9 cellular contexts compared by ENCODE assay signal in the genomic region with DNA sequence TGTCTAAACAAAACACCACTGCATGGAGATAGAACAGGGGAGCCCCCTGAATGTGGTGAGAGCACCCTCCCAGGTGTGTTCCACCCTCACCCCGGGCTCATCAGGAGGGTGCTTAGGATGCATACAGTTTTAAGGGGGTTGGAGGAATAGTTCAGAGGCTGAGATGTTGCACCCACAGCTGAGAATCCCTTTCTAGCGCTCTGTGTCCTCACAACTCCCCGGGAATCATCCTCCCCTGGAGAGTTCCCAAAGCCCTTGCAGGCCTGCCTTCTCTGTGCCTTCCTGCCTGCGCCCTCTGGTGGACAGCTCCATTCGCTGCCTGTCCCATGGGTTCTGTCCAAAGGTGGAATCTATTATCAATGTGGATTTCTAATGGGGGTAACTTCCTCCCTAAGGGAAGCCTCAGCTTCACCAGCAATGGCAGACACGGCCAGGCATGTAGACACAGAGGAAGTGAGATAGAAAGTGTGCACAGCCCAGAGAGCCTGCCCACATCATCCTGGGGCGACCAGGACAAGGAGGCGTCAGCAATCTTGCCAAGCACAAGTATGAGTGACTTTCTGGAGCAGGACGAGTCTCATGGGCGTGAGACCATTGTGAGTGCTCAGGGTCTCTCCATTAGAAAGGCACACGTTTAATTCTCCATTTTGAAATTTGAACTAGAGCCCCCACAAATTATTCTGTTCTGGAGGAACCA. TPM values are rescaled to one million over a fixed set of nuclear protein-coding genes. Genes with fewer than 3 reads are reported as not detected.
DNase-seq lines count a peak whose midpoint lies in the region; ATAC-seq, FAIRE-seq and TF ChIP-seq lines count a peak whose summit lies in the region.
"Had no signal": no experiment of that assay in that cellular context is flagged by ENCODE, and none has a peak within 500 bp of the region (broad histone marks: within the 10 kb centered on the region; RNA-seq: fewer than 3 reads in every experiment).

No MANE protein-coding gene starts in this region.

- no peak overlapping the region for H3K18ac ChIP-seq in H1 (ENCODE audit: extremely low read depth, low read length)

- H4K20me1 ChIP-seq in DND-41 (ENCODE audit: insufficient read depth, low read length) (no peaks in the 10 kb centered on the region), H1 (replicated peaks in 1 of 2; ENCODE audit: control insufficient read depth in 1 of 2, insufficient read depth in 2 of 2, low read length in 2 of 2) (no peaks in the 10 kb centered on the region)

- 54% methylated on average over 11 of the region's 11 CpGs; no CpG with 5 or more reads in 1 of the 2 experiments for WGBS in H1 (ENCODE audit: extremely low coverage in 1 of 2, insufficient coverage in 1 of 2, insufficient read length in 1 of 2, insufficient replicate concordance in 2 of 2, low coverage in 1 of 2, low lambda C conversion rate in 2 of 2, missing lambda C conversion rate in 1 of 2), 2 experiments

- H4K8ac ChIP-seq in H1 (ENCODE audit: extremely low read depth, insufficient read depth, low read length), result 0 out of 2 replicates have a peak overlapping the region, but pooled peaks have one; percentile 8

- ATAC-seq in DND-41 (ENCODE audit: insufficient read depth, low read depth) (peak; percentile 94), HG03108 (IDR thresholded peaks at IDR 0.05; ENCODE audit: unreplicated experiment) (peak; percentile 59), HG02885 (IDR thresholded peaks at IDR 0.05; ENCODE audit: poor library complexity, unreplicated experiment) (no peak)

- H2AFZ ChIP-seq in DND-41 (ENCODE audit: low read depth, low read length), result no peak overlapping the region
- peak overlapping the region; percentile 94; the same call in 1 of the 2 replicates for H2AFZ ChIP-seq in H1 (ENCODE audit: low read length)

- peak; percentile 75 for FAIRE-seq in H1 (lab: Jason Lieb, UNC)
- FAIRE-seq: colon had no signal

- H2BK12ac ChIP-seq in H1 (ENCODE audit: low read depth, low read length), result no peak overlapping the region

- no peaks in the 10 kb centered on the region for H3K79me2 ChIP-seq in DND-41 (ENCODE audit: insufficient read depth, low read length)
- H3K79me2 ChIP-seq in H1 (ENCODE audit: control insufficient read depth in 1 of 2, insufficient read depth in 2 of 2, low read length in 2 of 2), result no peaks in the 10 kb centered on the region

- no peak overlapping the region for H3K14ac ChIP-seq in H1 (ENCODE audit: insufficient read length)

- TF ChIP-seq EP300 in H1 (IDR thresholded peaks at IDR 0.05; ENCODE audit: borderline replicate concordance in 1 of 2, low read depth in 2 of 2, low read length in 2 of 2), result no peak

- H3K36me3 ChIP-seq in DND-41 (ENCODE audit: insufficient read depth, low read length) (no peaks in the 10 kb centered on the region), H1 (ENCODE audit: control insufficient read depth in 2 of 4, insufficient read depth in 4 of 4, low read length in 3 of 4) (no peaks in the 10 kb centered on the region)

- no peak overlapping the region for H4K91ac ChIP-seq in H1 (replicated peaks; ENCODE audit: insufficient read length, low read length)

- POLR2A ChIA-PET in H1 (lab: Charles Lee; ENCODE audit: partially characterized antibody), result no interaction called here

- no peak overlapping the region for H3K4ac ChIP-seq in H1 (replicated peaks; ENCODE audit: insufficient read length, low read depth, low read length)

- H3K4me2 ChIP-seq in DND-41 (ENCODE audit: insufficient read depth, low read length), result no peak overlapping the region
- H3K4me2 ChIP-seq in H1 (ENCODE audit: insufficient read depth in 1 of 2, low read depth in 2 of 2, low read length in 2 of 2), result no peak overlapping the region

- H3K23ac ChIP-seq in H1 (ENCODE audit: insufficient read length), result no peak overlapping the region

- H3K27ac ChIP-seq in DND-41 (ENCODE audit: low read length) (no peak overlapping the region), H1 (ENCODE audit: low read depth, low read length) (no peak overlapping the region)

- DNase-seq in DND-41 (peak; percentile 71), NCI-H774 (lab: John Stamatoyannopoulos, UW) (peak; percentile 63), H1 (ENCODE audit: low read depth in 1 of 2, low spot score in 2 of 2) (peak; percentile 50 to 91), midbrain (lab: John Stamatoyannopoulos, UW) (peak; percentile 68)
- peak; percentile 86 for DNase-seq in activated CD8-positive, alpha-beta memory T cell treated with anti-CD3 and anti-CD28 coated beads for 24 hours
- peak; percentile 36 to 49 for DNase-seq in stimulated activated CD8-positive, alpha-beta memory T cell treated with anti-CD3 and anti-CD28 coated beads, Interleukin-4, amount 100 ng/mL, for 1 hour (ENCODE audit: low read depth in 2 of 2, low spot score in 1 of 2)

- H3K9ac ChIP-seq in DND-41 (ENCODE audit: low read depth, low read length), result no peak overlapping the region
- H3K9ac ChIP-seq in H1 (replicated peaks in 1 of 4; ENCODE audit: extremely low read depth in 1 of 4, low read depth in 3 of 4, low read length in 3 of 4), result no peak overlapping the region

- no peak overlapping the region for H2BK20ac ChIP-seq in H1 (ENCODE audit: low read length)

- no peaks in the 10 kb centered on the region for H3K23me2 ChIP-seq in H1 (ENCODE audit: low read depth, low read length)

- TF ChIP-seq POLR2A in H1 (IDR thresholded peaks at IDR 0.05; ENCODE audit: control extremely low read depth in 1 of 2, low read depth in 2 of 2, low read length in 2 of 2), result no peak

- H2BK5ac ChIP-seq in H1 (ENCODE audit: low read depth, low read length), result no peak overlapping the region

- H3K27me3 ChIP-seq in DND-41 (ENCODE audit: insufficient read depth, low read length, poor library complexity) (peaks cover 6% of the 10 kb centered on the region), H1 (replicated peaks in 1 of 4; ENCODE audit: control insufficient read depth in 3 of 4, extremely low read depth in 1 of 4, insufficient read depth in 3 of 4, low read length in 3 of 4) (peaks cover 0 to 1% (median 0%) of the 10 kb centered on the region in 4 experiments; a peak in 1 of 7 replicates)

- peak; percentile 95 for TF ChIP-seq CTCF in DND-41 (IDR thresholded peaks at IDR 0.05; ENCODE audit: borderline replicate concordance, extremely low read depth, low read length, poor library complexity, severe bottlenecking)
- peak; percentile 83 to 91 (median 90) for TF ChIP-seq CTCF in H1 (IDR thresholded peaks at IDR 0.05; ENCODE audit: control extremely low read depth in 1 of 3, insufficient read depth in 1 of 3, low read depth in 1 of 3, low read length in 3 of 3)

- H3K4me3 ChIP-seq in DND-41 (ENCODE audit: low read depth in 1 of 2, low read length in 2 of 2), result no peak overlapping the region
- no peak overlapping the region for H3K4me3 ChIP-seq in H1 (ENCODE audit: extremely low read depth in 1 of 4, insufficient read depth in 2 of 4, low read depth in 3 of 4, low read length in 4 of 4)

- H3K79me1 ChIP-seq in H1 (ENCODE audit: low read depth, low read length), result no peaks in the 10 kb centered on the region

- no peak overlapping the region for H2BK15ac ChIP-seq in H1 (ENCODE audit: low read length)

- no peaks in the 10 kb centered on the region for H3K9me3 ChIP-seq in DND-41 (ENCODE audit: insufficient read depth, low read length, severe bottlenecking)
- no peaks in the 10 kb centered on the region for H3K9me3 ChIP-seq in H1 (ENCODE audit: insufficient read depth in 2 of 2, low read depth in 1 of 2, low read length in 1 of 2)

- H3K56ac ChIP-seq in H1 (replicated peaks; ENCODE audit: insufficient read length, low read depth, low read length), result no peak overlapping the region

- TF ChIP-seq RAD21 in H1 (IDR thresholded peaks at IDR 0.05 in 1 of 2, conservative IDR thresholded peaks at IDR 0.05 in 1 of 2; ENCODE audit: low read depth in 2 of 2, low read length in 2 of 2), result peak; percentile 85 to 87

- no peak overlapping the region for H4K5ac ChIP-seq in H1 (ENCODE audit: insufficient read length, low read depth, low read length)

- no peak overlapping the region for H2BK120ac ChIP-seq in H1 (replicated peaks; ENCODE audit: low read depth, low read length)

- CTCF ChIA-PET in H1 (lab: Charles Lee; ENCODE audit: partially characterized antibody), result interaction anchor here (0.6 to 3.2 kb wide), 22 partner anchors 13 to 283 kb away, joined by 3 to 19 read pairs (median 4); a partner anchor contains a TSS

- no peaks in the 10 kb centered on the region for H3K4me1 ChIP-seq in DND-41 (ENCODE audit: insufficient read depth, low read length)
- no peaks in the 10 kb centered on the region for H3K4me1 ChIP-seq in H1 (replicated peaks in 1 of 4; ENCODE audit: control insufficient read depth in 3 of 4, insufficient read depth in 4 of 4, low read length in 3 of 4)

- H2AK5ac ChIP-seq in H1 (ENCODE audit: low read depth, low read length), result no peak overlapping the region

RNA-seq across cellular contexts. Expression of a gene that starts 1.2 kb away (rescaled TPM):
- total RNA-seq in H1 (2021; fragmentation: NEBNext Ultra II Directional; extraction: Animal tissue kit (Norgen Biotek cat#: 25700)), result not detected in 2 replicates
- polyA plus RNA-seq in H1 (2011; rRNA removed), result not detected in 2 replicates
- not detected for polyA plus RNA-seq in H1 (2011; cell fraction: cytosol; rRNA removed)
- not detected for polyA plus RNA-seq in H1 (2011; cell fraction: nucleus; rRNA removed)
- polyA plus RNA-seq in H1 (2012, experiment 1 of 2), result not detected in 4 replicates
- not detected for polyA plus RNA-seq in H1 (2012, experiment 2 of 2)
- not detected for polyA plus RNA-seq in H1 (2013, experiment 1 of 2)
- not detected for polyA plus RNA-seq in H1 (2013, experiment 2 of 2)
- polyA minus RNA-seq in H1 (2011; rRNA and poly(A)+ RNA removed), result 0.06 TPM in 1 of 2 replicates, not detected in the other
- not detected for polyA minus RNA-seq in H1 (2011; cell fraction: cytosol; rRNA and poly(A)+ RNA removed)
- polyA minus RNA-seq in H1 (2011; cell fraction: nucleus; rRNA and poly(A)+ RNA removed), result not detected

RNA-seq across cellular contexts. Expression of a gene that starts 7.1 kb away (rescaled TPM):
- total RNA-seq in H1 (2021; fragmentation: NEBNext Ultra II Directional; extraction: Animal tissue kit (Norgen Biotek cat#: 25700)), result not detected in 2 replicates
- not detected in 2 replicates for polyA plus RNA-seq in H1 (2011; rRNA removed)
- polyA plus RNA-seq in H1 (2011; cell fraction: cytosol; rRNA removed), result not detected
- 0.04 TPM for polyA plus RNA-seq in H1 (2011; cell fraction: nucleus; rRNA removed)
- polyA plus RNA-seq in H1 (2012, experiment 1 of 2), result not detected in 4 replicates
- not detected for polyA plus RNA-seq in H1 (2012, experiment 2 of 2)
- polyA plus RNA-seq in H1 (2013, experiment 1 of 2), result not detected
- not detected for polyA plus RNA-seq in H1 (2013, experiment 2 of 2)
- polyA minus RNA-seq in H1 (2011; rRNA and poly(A)+ RNA removed), result not detected in 2 replicates
- polyA minus RNA-seq in H1 (2011; cell fraction: cytosol; rRNA and poly(A)+ RNA removed), result not detected
- not detected for polyA minus RNA-seq in H1 (2011; cell fraction: nucleus; rRNA and poly(A)+ RNA removed)

RNA-seq across cellular contexts. Expression of a gene that starts 17.4 kb away (rescaled TPM):
- total RNA-seq in H1 (2021; fragmentation: NEBNext Ultra II Directional; extraction: Animal tissue kit (Norgen Biotek cat#: 25700)), result not detected in 2 replicates
- polyA plus RNA-seq in H1 (2011; rRNA removed), result not detected in 2 replicates
- not detected for polyA plus RNA-seq in H1 (2011; cell fraction: cytosol; rRNA removed)
- polyA plus RNA-seq in H1 (2011; cell fraction: nucleus; rRNA removed), result not detected
- polyA plus RNA-seq in H1 (2012, experiment 1 of 2), result not detected in 4 replicates
- not detected for polyA plus RNA-seq in H1 (2012, experiment 2 of 2)
- polyA plus RNA-seq in H1 (2013, experiment 1 of 2), result not detected
- polyA plus RNA-seq in H1 (2013, experiment 2 of 2), result not detected
- polyA minus RNA-seq in H1 (2011; rRNA and poly(A)+ RNA removed), result not detected in 2 replicates
- not detected for polyA minus RNA-seq in H1 (2011; cell fraction: cytosol; rRNA and poly(A)+ RNA removed)
- polyA minus RNA-seq in H1 (2011; cell fraction: nucleus; rRNA and poly(A)+ RNA removed), result not detected

RNA-seq across cellular contexts. Expression of a gene that starts 18.8 kb away (rescaled TPM):
- total RNA-seq in H1 (2021; fragmentation: NEBNext Ultra II Directional; extraction: Animal tissue kit (Norgen Biotek cat#: 25700)), result not detected in 2 replicates
- polyA plus RNA-seq in H1 (2011; rRNA removed), result not detected in 2 replicates
- polyA plus RNA-seq in H1 (2011; cell fraction: cytosol; rRNA removed), result not detected
- not detected for polyA plus RNA-seq in H1 (2011; cell fraction: nucleus; rRNA removed)
- polyA plus RNA-seq in H1 (2012, experiment 1 of 2), result not detected in 4 replicates
- not detected for polyA plus RNA-seq in H1 (2012, experiment 2 of 2)
- polyA plus RNA-seq in H1 (2013, experiment 1 of 2), result not detected
- not detected for polyA plus RNA-seq in H1 (2013, experiment 2 of 2)
- polyA minus RNA-seq in H1 (2011; rRNA and poly(A)+ RNA removed), result not detected in 2 replicates
- not detected for polyA minus RNA-seq in H1 (2011; cell fraction: cytosol; rRNA and poly(A)+ RNA removed)
- polyA minus RNA-seq in H1 (2011; cell fraction: nucleus; rRNA and poly(A)+ RNA removed), result 0.50 TPM

RNA-seq across cellular contexts. Expression of a gene that starts 29.8 kb away (rescaled TPM):
- not detected in 2 replicates for total RNA-seq in H1 (2021; fragmentation: NEBNext Ultra II Directional; extraction: Animal tissue kit (Norgen Biotek cat#: 25700))
- not detected in 2 replicates for polyA plus RNA-seq in H1 (2011; rRNA removed)
- not detected for polyA plus RNA-seq in H1 (2011; cell fraction: cytosol; rRNA removed)
- not detected for polyA plus RNA-seq in H1 (2011; cell fraction: nucleus; rRNA removed)
- not detected in 4 replicates for polyA plus RNA-seq in H1 (2012, experiment 1 of 2)
- polyA plus RNA-seq in H1 (2012, experiment 2 of 2), result not detected
- polyA plus RNA-seq in H1 (2013, experiment 1 of 2), result not detected
- polyA plus RNA-seq in H1 (2013, experiment 2 of 2), result not detected
- polyA minus RNA-seq in H1 (2011; rRNA and poly(A)+ RNA removed), result 0.13 TPM in 1 of 2 replicates, not detected in the other
- polyA minus RNA-seq in H1 (2011; cell fraction: cytosol; rRNA and poly(A)+ RNA removed), result not detected
- 0.30 TPM for polyA minus RNA-seq in H1 (2011; cell fraction: nucleus; rRNA and poly(A)+ RNA removed)
